Comparison of ENCODE assay signal across 8 cellular contexts in genomic region chr3:187742351-187743171, GRCh38. TPM values are rescaled to one million over a fixed set of nuclear protein-coding genes. Genes with fewer than 3 reads are reported as not detected.
DNase-seq lines count a peak whose midpoint lies in the region; ATAC-seq and TF ChIP-seq lines count a peak whose summit lies in the region.

No MANE protein-coding gene starts in this region.

- H3K9me3 Mint-ChIP-seq in activated T-cell treated with anti-CD3 and anti-CD28 coated beads, Interleukin-2, amount 50 U/mL, for 4 hours = no peaks in the 10 kb centered on the region
- no peaks in the 10 kb centered on the region for H3K9me3 Mint-ChIP-seq in activated CD4-positive, alpha-beta memory T cell treated with anti-CD3 and anti-CD28 coated beads for 36 hours
- H3K9me3 Mint-ChIP-seq in progenitor cell of endocrine pancreas (ENCODE audit: low read depth) = no peaks in the 10 kb centered on the region

- intact Hi-C loops in activated CD4-positive, alpha-beta memory T cell treated with anti-CD3 and anti-CD28 coated beads for 36 hours (cut with micrococcal nuclease) = loop anchor here (1.0 to 10.0 kb wide), 13 partner anchors 319 to 1582 kb away; no protein-coding TSS in a partner anchor

- no peak for TF ChIP-seq CTCF in fibroblast of pulmonary artery (IDR thresholded peaks at IDR 0.05; ENCODE audit: low read length, missing control alignments)
- TF ChIP-seq CTCF in progenitor cell of endocrine pancreas (IDR thresholded peaks at IDR 0.05; ENCODE audit: unreplicated experiment) = no peak

- peaks cover 56% of the 10 kb centered on the region for H3K4me1 Mint-ChIP-seq in activated T-cell treated with anti-CD3 and anti-CD28 coated beads, Interleukin-2, amount 50 U/mL, for 4 hours (ENCODE audit: low read depth)
- H3K4me1 Mint-ChIP-seq in activated CD4-positive, alpha-beta memory T cell treated with anti-CD3 and anti-CD28 coated beads for 36 hours (ENCODE audit: low read depth) = peaks cover 38% of the 10 kb centered on the region
- H3K4me1 Mint-ChIP-seq in progenitor cell of endocrine pancreas (ENCODE audit: low read depth) = peaks cover 52% of the 10 kb centered on the region

- no peak for DNase-seq in activated T-cell treated with anti-CD3 and anti-CD28 coated beads, Interleukin-2, amount 50 U/mL, for 4 hours
- DNase-seq in activated T-cell treated with anti-CD3 and anti-CD28 coated beads for 4 hours (no peak), fibroblast of pulmonary artery (ENCODE audit: low read depth) (peak; percentile 57), progenitor cell of endocrine pancreas (ENCODE audit: low spot score, unreplicated experiment) (no peak), NCI-H187 (lab: John Stamatoyannopoulos, UW) (no peak)
- peak; percentile 54 for DNase-seq in activated CD4-positive, alpha-beta memory T cell treated with anti-CD3 and anti-CD28 coated beads for 36 hours

- H3K27ac Mint-ChIP-seq in activated CD4-positive, alpha-beta memory T cell treated with anti-CD3 and anti-CD28 coated beads for 36 hours = peak overlapping the region; percentile 99
- peak overlapping the region; percentile 100 for H3K27ac Mint-ChIP-seq in progenitor cell of endocrine pancreas

- no peaks in the 10 kb centered on the region for H3K27me3 Mint-ChIP-seq in activated T-cell treated with anti-CD3 and anti-CD28 coated beads, Interleukin-2, amount 50 U/mL, for 4 hours (ENCODE audit: low read depth)
- no peaks in the 10 kb centered on the region for H3K27me3 Mint-ChIP-seq in activated CD4-positive, alpha-beta memory T cell treated with anti-CD3 and anti-CD28 coated beads for 36 hours
- H3K27me3 Mint-ChIP-seq in progenitor cell of endocrine pancreas = no peaks in the 10 kb centered on the region

- CTCF ChIA-PET in activated CD4-positive, alpha-beta memory T cell treated with anti-CD3 and anti-CD28 coated beads for 36 hours (lab: Charles Lee) = interaction anchor here (0.6 to 2.8 kb wide), 22 partner anchors 55 to 1299 kb away, joined by 3 to 28 read pairs (median 4); partner anchors contain the start of gene LPP

- POLR2A ChIA-PET in activated CD4-positive, alpha-beta memory T cell treated with anti-CD3 and anti-CD28 coated beads for 36 hours (lab: Charles Lee) = interaction anchor here (0.8 to 6.5 kb wide), 17 partner anchors 59 to 1212 kb away, joined by 3 to 102 read pairs (median 4); partner anchors contain the start of gene LPP

- peak overlapping the region; percentile 94 for H3K4me3 ChIP-seq in fibroblast of pulmonary artery (replicated peaks; ENCODE audit: low read depth, low read length)

- no peaks in the 10 kb centered on the region for H3K36me3 Mint-ChIP-seq in activated T-cell treated with anti-CD3 and anti-CD28 coated beads, Interleukin-2, amount 50 U/mL, for 4 hours (ENCODE audit: insufficient read depth)
- H3K36me3 Mint-ChIP-seq in activated CD4-positive, alpha-beta memory T cell treated with anti-CD3 and anti-CD28 coated beads for 36 hours = peaks cover 22% of the 10 kb centered on the region
- no peaks in the 10 kb centered on the region for H3K36me3 Mint-ChIP-seq in progenitor cell of endocrine pancreas (ENCODE audit: insufficient read depth)

- peak overlapping the region; percentile 91 for H3K4me3 Mint-ChIP-seq in activated T-cell treated with anti-CD3 and anti-CD28 coated beads, Interleukin-2, amount 50 U/mL, for 4 hours
- peak overlapping the region; percentile 90 for H3K4me3 Mint-ChIP-seq in activated CD4-positive, alpha-beta memory T cell treated with anti-CD3 and anti-CD28 coated beads for 36 hours
- H3K4me3 Mint-ChIP-seq in progenitor cell of endocrine pancreas (ENCODE audit: low read depth) = peak overlapping the region; percentile 94

- no peak for ATAC-seq in activated T-cell treated with anti-CD3 and anti-CD28 coated beads, Interleukin-2, amount 50 U/mL, for 4 hours
- ATAC-seq in HG02870 (IDR thresholded peaks at IDR 0.05; ENCODE audit: unreplicated experiment) (no peak), GM21723 (IDR thresholded peaks at IDR 0.05; ENCODE audit: unreplicated experiment) (no peak)

RNA-seq across cellular contexts. Expression of gene BCL6, which starts 2.7 kb away (rescaled TPM):
- 10 to 100 TPM; 35.7 to 40.5 (median 39.1) TPM for total RNA-seq in activated T-cell treated with anti-CD3 and anti-CD28 coated beads, Interleukin-2, amount 50 U/mL, for 4 hours
- 10 to 100 TPM; 41.4 to 51.3 TPM for total RNA-seq in activated CD4-positive, alpha-beta memory T cell treated with anti-CD3 and anti-CD28 coated beads for 36 hours
- 21.3 and 22.8 TPM in 2 replicates for total RNA-seq in progenitor cell of endocrine pancreas

RNA-seq across cellular contexts. Expression of gene RTP2, which starts 40.2 kb away (rescaled TPM):
- not detected for total RNA-seq in activated T-cell treated with anti-CD3 and anti-CD28 coated beads, Interleukin-2, amount 50 U/mL, for 4 hours
- not detected for total RNA-seq in activated CD4-positive, alpha-beta memory T cell treated with anti-CD3 and anti-CD28 coated beads for 36 hours
- not detected in 2 replicates for total RNA-seq in progenitor cell of endocrine pancreas

Comparison
In these comparisons a context has a peak if more than half of its experiments do, and no peak if none do; other contexts are left out.
1. DNase-seq: peak in activated CD4-positive, alpha-beta memory T cell treated with anti-CD3 and anti-CD28 coated beads for 36 hours (single experiment) and fibroblast of pulmonary artery (single experiment); none in activated T-cell treated with anti-CD3 and anti-CD28 coated beads, Interleukin-2, amount 50 U/mL, for 4 hours (single experiment), activated T-cell treated with anti-CD3 and anti-CD28 coated beads for 4 hours (single experiment), progenitor cell of endocrine pancreas (single experiment) and NCI-H187 (0 of 2).
2. Peak in every context shown above with its lines, with median percentiles within 50 percentile points of each other: H3K4me3 Mint-ChIP-seq.